8 cellular contexts compared by ENCODE assay signal in the genomic region with DNA sequence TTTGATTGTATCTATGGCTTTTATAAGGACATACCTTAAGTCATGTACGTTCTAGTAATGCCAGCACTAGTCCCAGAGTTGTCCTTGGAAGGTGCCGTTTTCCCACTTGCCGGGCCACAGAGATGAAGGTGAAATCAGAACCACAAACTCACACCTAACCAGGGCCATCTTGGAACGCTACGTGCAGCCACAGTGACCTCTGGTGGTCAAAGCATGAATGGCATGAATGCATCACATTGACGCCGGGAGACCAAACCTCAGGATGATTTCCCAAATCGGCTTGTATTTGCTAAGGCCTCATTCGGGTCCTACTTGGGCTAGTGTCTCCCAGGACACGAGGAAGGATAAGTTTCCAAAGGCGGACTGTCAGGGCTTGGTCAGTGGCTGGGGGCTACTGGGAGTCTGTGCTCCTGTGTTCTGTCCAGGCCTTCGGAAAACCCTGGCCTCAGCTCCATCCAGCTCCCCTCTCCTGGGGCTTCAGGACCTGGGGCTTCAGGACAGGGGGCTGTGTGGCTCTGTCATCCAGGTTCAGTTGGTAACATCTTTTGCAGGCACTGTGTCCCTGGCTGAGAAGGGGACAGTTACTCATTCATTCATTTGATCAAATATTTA.
DNase-seq lines count a peak whose midpoint lies in the region; ATAC-seq and TF ChIP-seq lines count a peak whose summit lies in the region.

No MANE protein-coding gene starts in this region.

- no peak for ATAC-seq in HG02678 (IDR thresholded peaks at IDR 0.05; ENCODE audit: unreplicated experiment)

- no peak overlapping the region for H3K4me3 ChIP-seq in kidney epithelial cell (ENCODE audit: low read depth, low read length)

- peaks cover 2% of the 10 kb centered on the region for H3K27me3 ChIP-seq in kidney epithelial cell (ENCODE audit: control insufficient read depth, insufficient read depth, low read length)

- TF ChIP-seq CTCF in kidney epithelial cell (IDR thresholded peaks at IDR 0.05; ENCODE audit: insufficient read depth, low read length, poor library complexity, severe bottlenecking) = peak; percentile 97

- peak; percentile 11 for DNase-seq in NOMO-1 treated with DMSO at 0.1 percent for 48 hours (lab: John Stamatoyannopoulos, UW; ENCODE audit: unreplicated experiment)
- DNase-seq in NOMO-1 treated with dmso at 0.1 percent for 144 hours (lab: John Stamatoyannopoulos, UW; ENCODE audit: unreplicated experiment) = no peak
- DNase-seq in NCI-H1105 (lab: John Stamatoyannopoulos, UW) = peak; percentile 64
- peak; percentile 73 for DNase-seq in activated CD4-positive, CD25-positive, alpha-beta regulatory T cell treated with anti-CD3 and anti-CD28 coated beads, Interleukin-2, amount 50 U/mL, for 72 hours
- DNase-seq in central memory CD4-positive, alpha-beta T cell = peak; percentile 20
- no peak for DNase-seq in kidney epithelial cell (ENCODE audit: low read depth)
- peak; percentile 73 to 74 for DNase-seq in stimulated activated CD4-positive, alpha-beta T cell treated with anti-CD3 and anti-CD28 coated beads, Interleukin-2, amount 100 ng/mL, for 24 hours

- no peaks in the 10 kb centered on the region for H3K36me3 ChIP-seq in kidney epithelial cell (ENCODE audit: control insufficient read depth, insufficient read depth, low read length)

Comparison
In these comparisons a context has a peak if more than half of its experiments do, and no peak if none do; other contexts are left out.
1. DNase-seq: peak in NOMO-1 treated with DMSO at 0.1 percent for 48 hours (single experiment), NCI-H1105 (single experiment), activated CD4-positive, CD25-positive, alpha-beta regulatory T cell treated with anti-CD3 and anti-CD28 coated beads, Interleukin-2, amount 50 U/mL, for 72 hours (single experiment), central memory CD4-positive, alpha-beta T cell (single experiment) and stimulated activated CD4-positive, alpha-beta T cell treated with anti-CD3 and anti-CD28 coated beads, Interleukin-2, amount 100 ng/mL, for 24 hours (2 of 2); none in NOMO-1 treated with dmso at 0.1 percent for 144 hours (single experiment) and kidney epithelial cell (single experiment).